ENCODE assay signal across 13 cellular contexts in the genomic region with DNA sequence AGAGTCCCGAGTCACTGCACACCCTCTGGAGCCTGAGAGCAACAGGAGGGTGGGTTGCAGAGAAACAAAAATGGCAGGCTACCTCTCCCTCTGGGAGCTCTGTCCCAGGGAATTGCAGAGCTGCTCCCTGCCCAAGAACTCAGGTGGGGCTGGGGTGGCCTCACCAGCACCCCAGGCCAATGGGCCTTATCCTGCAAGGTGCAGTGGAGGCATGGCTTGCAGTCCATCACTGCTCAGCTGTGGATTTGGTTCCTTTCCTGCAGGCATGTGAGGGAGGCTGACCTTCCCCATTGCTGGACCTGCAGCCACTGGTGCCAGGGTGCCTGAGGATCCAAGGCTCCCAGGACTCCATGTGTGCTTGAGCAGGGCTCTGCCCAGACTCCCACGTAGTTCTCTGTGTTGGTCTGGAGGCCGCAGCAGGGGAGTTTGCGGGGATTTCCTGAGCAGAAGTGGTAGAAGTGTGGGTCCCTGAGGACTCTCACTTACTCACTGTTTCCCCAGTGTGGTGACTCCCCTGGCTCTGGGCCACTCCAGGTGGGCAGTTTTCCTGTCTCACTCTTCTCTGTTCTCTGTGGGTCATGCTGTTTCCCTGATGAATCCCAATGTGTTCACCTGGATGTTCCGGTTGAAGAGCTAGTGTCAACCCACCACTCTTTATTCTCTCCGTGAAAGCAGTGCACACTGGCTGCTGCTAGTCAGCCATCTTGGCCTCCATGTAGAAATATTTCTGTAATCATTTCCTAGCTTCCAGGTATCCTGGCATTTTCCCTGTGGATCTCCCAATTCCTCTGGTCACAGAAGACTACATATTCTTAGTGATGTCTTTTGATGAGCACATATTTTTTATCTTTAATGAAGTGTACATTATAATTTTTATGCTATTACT.
DNase-seq lines count a peak whose midpoint lies in the region; ATAC-seq, FAIRE-seq and TF ChIP-seq lines count a peak whose summit lies in the region.
"Had no signal": no experiment of that assay in that cellular context is flagged by ENCODE, and none has a peak within 500 bp of the region (broad histone marks: within the 10 kb centered on the region; RNA-seq: fewer than 3 reads in every experiment).

No MANE protein-coding gene starts in this region.

- H3K27ac ChIP-seq in thyroid gland (no peak overlapping the region), caudate nucleus (ENCODE audit: low read depth, low read length) (no peak overlapping the region)
- H3K27ac ChIP-seq: C4-2B, SJSA1 had no signal

- TF ChIP-seq POLR2A in GM12891 (IDR thresholded peaks at IDR 0.05; ENCODE audit: low read depth, low read length) = no peak
- TF ChIP-seq POLR2A in thyroid gland (IDR thresholded peaks at IDR 0.05) = no peak

- POLR2A ChIA-PET in activated B cell treated with CpG ODN at 0.5 μM for 24 hours (lab: Charles Lee) = interaction anchor here (0.7 to 3.8 kb wide), 13 partner anchors 9 to 222 kb away, joined by 3 to 27 read pairs (median 4); partner anchors contain the start of gene ARHGAP24

- H3K4me1 ChIP-seq in thyroid gland = no peaks in the 10 kb centered on the region
- H3K4me1 ChIP-seq: SJSA1 had no signal

- FAIRE-seq in GM12891 (lab: Jason Lieb, UNC) = peak; percentile 87

- intact Hi-C loops in activated B cell treated with CpG ODN at 0.5 μM for 24 hours (cut with micrococcal nuclease) (loop anchor here (1.0 to 5.0 kb wide), 11 partner anchors 24 to 410 kb away; partner anchors contain the start of gene ARHGAP24), thyroid gland (cut with DNase I) (no loop called here)

- H3K36me3 Mint-ChIP-seq in activated B cell treated with CpG ODN at 0.5 μM for 24 hours (ENCODE audit: low read depth) = peaks cover 38% of the 10 kb centered on the region

- CTCF ChIA-PET in activated B cell treated with CpG ODN at 0.5 μM for 24 hours (lab: Charles Lee) = interaction anchor here (1.4 to 3.8 kb wide), 2 partner anchors 24 to 190 kb away, joined by 3 to 20 read pairs; no protein-coding TSS in a partner anchor

- ATAC-seq in GM19452 (IDR thresholded peaks at IDR 0.05; ENCODE audit: unreplicated experiment) (peak; percentile 91), HG03025 (IDR thresholded peaks at IDR 0.05; ENCODE audit: low FRiP score, unreplicated experiment) (peak; percentile 80), activated B cell treated with CpG ODN at 0.5 μM for 24 hours (ENCODE audit: low read depth) (peak; percentile 84)

- no peaks in the 10 kb centered on the region for H3K36me3 ChIP-seq in thyroid gland
- H3K36me3 ChIP-seq: SJSA1 had no signal

- peak; percentile 26 for DNase-seq in GM12891 (ENCODE audit: insufficient read length, low spot score)
- DNase-seq in activated B cell treated with CpG ODN at 0.5 μM for 24 hours = peak; percentile 83
- DNase-seq in thyroid gland = no peak
- DNase-seq in activated CD8-positive, alpha-beta memory T cell treated with anti-CD3 and anti-CD28 coated beads, Interleukin-2, amount 50 U/mL, for 48 hours = no peak
- DNase-seq in caudate nucleus (lab: John Stamatoyannopoulos, UW) = no peak
- DNase-seq in superior temporal gyrus (ENCODE audit: extremely low spot score) = no peak
- DNase-seq: activated T-cell treated with anti-CD3 and anti-CD28 coated beads for 4 hours, cortex of kidney, NCI-H187 treated with DMSO at 0.1 percent for 48 hours had no signal

- H3K27ac Mint-ChIP-seq in activated B cell treated with CpG ODN at 0.5 μM for 24 hours = peak overlapping the region; percentile 96

- no peaks in the 10 kb centered on the region for H3K27me3 Mint-ChIP-seq in activated B cell treated with CpG ODN at 0.5 μM for 24 hours

- peak overlapping the region; percentile 61 for H3K4me3 Mint-ChIP-seq in activated B cell treated with CpG ODN at 0.5 μM for 24 hours

- TF ChIP-seq CTCF in activated B cell treated with CpG ODN at 0.5 μM for 24 hours (IDR thresholded peaks at IDR 0.05) (no peak), thyroid gland (IDR thresholded peaks at IDR 0.05) (no peak)

- 59 to 82% methylated on average over 4 to 5 of the region's 6 CpGs for WGBS in thyroid gland, 2 donors

- H3K4me3 ChIP-seq in thyroid gland (replicated peaks in 1 of 3) = no peak overlapping the region
- H3K4me3 ChIP-seq: SJSA1 had no signal

- H3K9me3 ChIP-seq in thyroid gland = no peaks in the 10 kb centered on the region
- H3K9me3 ChIP-seq: SJSA1 had no signal

- peaks cover 13% of the 10 kb centered on the region for H3K9me3 Mint-ChIP-seq in activated B cell treated with CpG ODN at 0.5 μM for 24 hours

- peaks cover 80% of the 10 kb centered on the region for H3K4me1 Mint-ChIP-seq in activated B cell treated with CpG ODN at 0.5 μM for 24 hours

- no peaks in the 10 kb centered on the region for H3K27me3 ChIP-seq in thyroid gland
- H3K27me3 ChIP-seq: SJSA1 had no signal

TF ChIP-seq in GM12891, 5 proteins besides CTCF, POLR2A, EP300 and RAD21:
- peak; percentile 99 for TF ChIP-seq SPI1 (IDR thresholded peaks at IDR 0.05; ENCODE audit: low read depth, low read length)
- TF ChIP-seq TAF1 (IDR thresholded peaks at IDR 0.05; ENCODE audit: low read depth, low read length) = no peak
- peak; percentile 74; the same call in 1 of the 2 replicates for TF ChIP-seq POU2F2 (IDR thresholded peaks at IDR 0.05; ENCODE audit: low read depth, low read length)
- peak; percentile 63 for TF ChIP-seq PAX5 (IDR thresholded peaks at IDR 0.05; ENCODE audit: insufficient read depth, low read length, severe bottlenecking)
- no peak for TF ChIP-seq POLR2AphosphoS5 (IDR thresholded peaks at IDR 0.05; ENCODE audit: low read depth, low read length)

Comparison
In these comparisons a context has a peak if more than half of its experiments do, and no peak if none do; other contexts are left out.
1. DNase-seq: peak in GM12891 (single experiment) and activated B cell treated with CpG ODN at 0.5 μM for 24 hours (single experiment); none in thyroid gland (0 of 2), activated CD8-positive, alpha-beta memory T cell treated with anti-CD3 and anti-CD28 coated beads, Interleukin-2, amount 50 U/mL, for 48 hours (single experiment), caudate nucleus (0 of 61) and superior temporal gyrus (single experiment).
2. Peak in every context shown above with its lines, with median percentiles within 50 percentile points of each other: ATAC-seq.